12 cellular contexts compared by ENCODE assay signal in genomic region chr22:41518048-41518347, GRCh38. TPM values are rescaled to one million over a fixed set of nuclear protein-coding genes. Genes with fewer than 3 reads are reported as not detected.
DNase-seq lines count a peak whose midpoint lies in the region; ATAC-seq and TF ChIP-seq lines count a peak whose summit lies in the region.
"Had no signal": no experiment of that assay in that cellular context is flagged by ENCODE, and none has a peak within 500 bp of the region (broad histone marks: within the 10 kb centered on the region; RNA-seq: fewer than 3 reads in every experiment).

No MANE protein-coding gene starts in this region.

- TF ChIP-seq EP300 in esophagus muscularis mucosa (IDR thresholded peaks at IDR 0.05), result no peak
- no peak for TF ChIP-seq EP300 in stomach (IDR thresholded peaks at IDR 0.05)

- no peaks in the 10 kb centered on the region for H3K4me1 Mint-ChIP-seq in CD8-positive, alpha-beta T cell (ENCODE audit: low read depth)

- H3K27ac ChIP-seq in CD8-positive, alpha-beta T cell (ENCODE audit: low read depth, low read length), result no peak overlapping the region
- H3K27ac ChIP-seq in PC-3 (ENCODE audit: low read length) (no peak overlapping the region), esophagus muscularis mucosa (replicated peaks in 1 of 4) (peak overlapping the region; percentile 69 to 80 (median 76)), stomach (peak overlapping the region; percentile 18 to 74 (median 60))
- H3K27ac ChIP-seq: pancreas had no signal

- H3K9ac ChIP-seq in PC-3 (ENCODE audit: low read length), result no peak overlapping the region

- H2AFZ ChIP-seq in PC-3 (ENCODE audit: low read length), result no peak overlapping the region

- no TSS peak for BruUV-seq in PC-3 (replicated peaks; lab: Mats Ljungman, UMichigan)

- no peaks in the 10 kb centered on the region for H3K9me3 Mint-ChIP-seq in CD8-positive, alpha-beta T cell

- no peak for ATAC-seq in CD8-positive, alpha-beta T cell
- ATAC-seq in PC-3, result no peak

- H3K4me2 ChIP-seq in PC-3 (ENCODE audit: low read length), result no peak overlapping the region

- peaks cover 40% of the 10 kb centered on the region for H3K36me3 ChIP-seq in CD8-positive, alpha-beta T cell (ENCODE audit: insufficient read depth, low read length)
- H3K36me3 ChIP-seq in PC-3 (ENCODE audit: low read depth, low read length), result peaks cover 21% of the 10 kb centered on the region; the same call in 1 of the 2 replicates
- H3K36me3 ChIP-seq in esophagus muscularis mucosa, result peaks cover 10 to 96% (median 83%) of the 10 kb centered on the region in 4 donors
- H3K36me3 ChIP-seq in stomach, result peaks cover 45 to 87% (median 83%) of the 10 kb centered on the region in 4 donors

- 48% methylated on average over 7 of the region's 7 CpGs for WGBS in esophagus muscularis mucosa
- WGBS in stomach, 5 donors, result 63 to 77% (median 71%) methylated on average over 4 to 7 of the region's 7 CpGs

- intact Hi-C loops in CD8-positive, alpha-beta T cell (cut with DNase I, micrococcal nuclease), result no loop called here
- intact Hi-C loops in PC-3 (cut with micrococcal nuclease) (no loop called here), esophagus muscularis mucosa (cut with DNase I) (loop anchor here (2.0 to 5.0 kb wide), 2 partner anchors 36 to 115 kb away; no protein-coding TSS in a partner anchor), stomach (cut with DNase I; ENCODE audit: low total_unique reads) (loop anchor here (10.0 kb wide), 1 partner anchor 63 kb away; no protein-coding TSS in a partner anchor)

- no peak overlapping the region for H3K4me3 ChIP-seq in CD8-positive, alpha-beta T cell (ENCODE audit: low read depth, low read length)
- H3K4me3 ChIP-seq in PC-3 (ENCODE audit: low read length), result no peak overlapping the region
- no peak overlapping the region for H3K4me3 ChIP-seq in esophagus muscularis mucosa
- H3K4me3 ChIP-seq in stomach, result no peak overlapping the region
- H3K4me3 ChIP-seq: pancreas had no signal

- no peaks in the 10 kb centered on the region for H3K9me2 ChIP-seq in PC-3 (replicated peaks; ENCODE audit: low read length)

- no peaks in the 10 kb centered on the region for H3K4me1 ChIP-seq in CD8-positive, alpha-beta T cell (ENCODE audit: insufficient read depth, low read length)
- peaks cover 14% of the 10 kb centered on the region for H3K4me1 ChIP-seq in PC-3 (ENCODE audit: insufficient read depth, low read length)
- peaks cover 16 to 34% (median 29%) of the 10 kb centered on the region in 4 donors for H3K4me1 ChIP-seq in esophagus muscularis mucosa
- H3K4me1 ChIP-seq in stomach, result peaks cover 13 to 28% (median 23%) of the 10 kb centered on the region in 4 donors
- H3K4me1 ChIP-seq: BE2C, pancreas had no signal

- CTCF ChIA-PET in CD8-positive, alpha-beta T cell (lab: Charles Lee), result interaction anchor here (0.8 to 5.8 kb wide), 21 partner anchors 9 to 135 kb away, joined by 3 to 128 read pairs (median 4); partner anchors contain the start of genes ACO2 and PHF5A
- CTCF ChIA-PET in PC-3 (lab: Charles Lee), result interaction anchor here (0.9 to 1.6 kb wide), 2 partner anchors 114 to 116 kb away, joined by 3 to 12 read pairs; no protein-coding TSS in a partner anchor

- TF ChIP-seq POLR2A in esophagus muscularis mucosa (IDR thresholded peaks at IDR 0.05; ENCODE audit: low read depth) (no peak), stomach (IDR thresholded peaks at IDR 0.05) (no peak)

- no peak overlapping the region for H3K27ac Mint-ChIP-seq in CD8-positive, alpha-beta T cell

- no peak overlapping the region for H3K4me3 Mint-ChIP-seq in CD8-positive, alpha-beta T cell

- no peaks in the 10 kb centered on the region for H3K9me3 ChIP-seq in CD8-positive, alpha-beta T cell (ENCODE audit: low read length)
- H3K9me3 ChIP-seq in PC-3 (ENCODE audit: low read length), result no peaks in the 10 kb centered on the region
- H3K9me3 ChIP-seq in esophagus muscularis mucosa, result no peaks in the 10 kb centered on the region
- H3K9me3 ChIP-seq in stomach, result no peaks in the 10 kb centered on the region
- H3K9me3 ChIP-seq: BE2C, pancreas had no signal

- peaks cover 8% of the 10 kb centered on the region; the same call in 1 of the 2 replicates for H3K79me2 ChIP-seq in PC-3 (ENCODE audit: low read length)

- no peaks in the 10 kb centered on the region for H4K20me1 ChIP-seq in PC-3 (ENCODE audit: low read length)

- DNase-seq in CD8-positive, alpha-beta T cell, result no peak
- DNase-seq in PC-3 (no peak), esophagus muscularis mucosa (ENCODE audit: extremely low spot score) (no peak), stomach (no peak), COR-L47 (lab: John Stamatoyannopoulos, UW) (no peak), inferior parietal cortex (ENCODE audit: extremely low spot score) (no peak), DMS53 treated with DMSO at 0.1 percent for 48 hours (lab: John Stamatoyannopoulos, UW; ENCODE audit: unreplicated experiment) (no peak), glomerular visceral epithelial cell (ENCODE audit: extremely low spot score) (no peak)
- DNase-seq: DMS79, NCI-H524 treated with DMSO at 0.1 percent for 48 hours had no signal

- H3F3A ChIP-seq in PC-3 (ENCODE audit: low read length, unreplicated experiment), result no peaks in the 10 kb centered on the region

- H3K27me3 Mint-ChIP-seq in CD8-positive, alpha-beta T cell (ENCODE audit: low read depth), result no peaks in the 10 kb centered on the region

- no peaks in the 10 kb centered on the region for H3K27me3 ChIP-seq in CD8-positive, alpha-beta T cell (ENCODE audit: insufficient read depth, low read length)
- no peaks in the 10 kb centered on the region for H3K27me3 ChIP-seq in PC-3 (ENCODE audit: low read length)
- H3K27me3 ChIP-seq in esophagus muscularis mucosa, result no peaks in the 10 kb centered on the region
- no peaks in the 10 kb centered on the region for H3K27me3 ChIP-seq in stomach
- H3K27me3 ChIP-seq: BE2C, pancreas had no signal

- peaks cover 59% of the 10 kb centered on the region for H3K36me3 Mint-ChIP-seq in CD8-positive, alpha-beta T cell

- peak; percentile 14 for TF ChIP-seq CTCF in CD8-positive, alpha-beta T cell (IDR thresholded peaks at IDR 0.05)
- TF ChIP-seq CTCF in PC-3 (conservative IDR thresholded peaks at IDR 0.05; ENCODE audit: low read depth, low read length) (peak; percentile 3; the same call in 1 of the 2 replicates), esophagus muscularis mucosa (IDR thresholded peaks at IDR 0.05) (no peak), stomach (IDR thresholded peaks at IDR 0.05) (no peak)

- POLR2A ChIA-PET in CD8-positive, alpha-beta T cell (lab: Charles Lee), result interaction anchor here (1.2 kb wide), 1 partner anchor 108 kb away, joined by 3 read pairs; no protein-coding TSS in a partner anchor
- POLR2A ChIA-PET in PC-3 (lab: Charles Lee; ENCODE audit: unreplicated experiment), result no interaction called here

RNA-seq across cellular contexts. Expression of gene POLR3H, which starts 26.3 kb away (rescaled TPM):
- total RNA-seq in CD8-positive, alpha-beta T cell, result 10 to 100 TPM; 11.2 to 11.7 TPM
- total RNA-seq in PC-3 (2014; rRNA removed), result 21.2 and 30.4 TPM in 2 replicates
- 10 to 100 TPM; 20.9 to 28.2 (median 23.0) TPM for total RNA-seq in esophagus muscularis mucosa
- 10 to 100 TPM in 2 of 5 donors, 1 to 10 TPM in 3; 2.6 to 13.4 (median 7.1) TPM for total RNA-seq in stomach
- 10 to 100 TPM; 16.6 to 21.7 (median 16.7) TPM for polyA plus RNA-seq in stomach

RNA-seq across cellular contexts. Expression of gene CSDC2, which starts 42.8 kb away (rescaled TPM):
- total RNA-seq in CD8-positive, alpha-beta T cell, result not detected
- not detected in 2 replicates for total RNA-seq in PC-3 (2014; rRNA removed)
- total RNA-seq in esophagus muscularis mucosa, result 10 to 100 TPM in 1 of 4 donors, 1 to 10 TPM in 3; 2.9 to 12.4 (median 7.1) TPM
- 1 to 10 TPM in 3 of 5 donors, under 1 TPM in 1, not detected in 1; 0.89 to 6.5 (median 1.4) TPM for total RNA-seq in stomach
- polyA plus RNA-seq in stomach, result 1 to 10 TPM; 1.8 to 5.5 (median 2.8) TPM

RNA-seq across cellular contexts. Expression of gene ACO2, which starts 49.1 kb away (rescaled TPM):
- 10 to 100 TPM; 83.7 to 95.2 TPM for total RNA-seq in CD8-positive, alpha-beta T cell
- 118 and 130 TPM in 2 replicates for total RNA-seq in PC-3 (2014; rRNA removed)
- 100 to 1,000 TPM; 141 to 214 (median 166) TPM for total RNA-seq in esophagus muscularis mucosa
- 100 to 1,000 TPM in 3 of 5 donors, 10 to 100 TPM in 2; 87.0 to 238 (median 116) TPM for total RNA-seq in stomach
- polyA plus RNA-seq in stomach, result 10 to 100 TPM; 46.6 to 51.5 (median 51.1) TPM

RNA-seq across cellular contexts. Expression of gene PHF5A, which starts 49.5 kb away (rescaled TPM):
- total RNA-seq in CD8-positive, alpha-beta T cell, result 10 to 100 TPM; 52.9 to 57.4 TPM
- 76.5 and 80.4 TPM in 2 replicates for total RNA-seq in PC-3 (2014; rRNA removed)
- total RNA-seq in esophagus muscularis mucosa, result 10 to 100 TPM; 36.5 to 46.1 (median 42.2) TPM
- 10 to 100 TPM in 4 of 5 donors, under 1 TPM in 1; 0.58 to 54.5 (median 28.8) TPM for total RNA-seq in stomach
- polyA plus RNA-seq in stomach, result 10 to 100 TPM; 42.8 to 51.9 (median 48.0) TPM

Comparison
In these comparisons a context has a peak if more than half of its experiments do, and no peak if none do; other contexts are left out.
1. H3K27ac ChIP-seq: peak in esophagus muscularis mucosa (4 of 4) and stomach (5 of 5); none in CD8-positive, alpha-beta T cell (single experiment) and PC-3 (single experiment).
2. CTCF ChIP-seq: peak in CD8-positive, alpha-beta T cell (single experiment) and PC-3 (single experiment); none in esophagus muscularis mucosa (0 of 3) and stomach (0 of 7).
3. intact Hi-C loops: an anchor here in esophagus muscularis mucosa (2.0 to 5.0 kb wide) and stomach (10.0 kb wide); none called in CD8-positive, alpha-beta T cell and PC-3.